In genomic region chr5:158725223-158725825, GRCh38 we compare ENCODE assay signal across 1 cellular context.
TF ChIP-seq lines count a peak whose summit lies in the region.

No MANE protein-coding gene starts in this region.

TF ChIP-seq in GM23338, 12 proteins besides CTCF, POLR2A, EP300 and RAD21 (continued from another document):
- TF ChIP-seq REST (IDR thresholded peaks at IDR 0.05; ENCODE audit: unreplicated experiment) (no peak), ZNF331 (CRISPR knock-in tag; IDR thresholded peaks at IDR 0.05; ENCODE audit: low read depth) (no peak)
